25 cellular contexts compared by ENCODE assay signal in genomic region chr16:69364088-69364487, GRCh38. TPM values are rescaled to one million over a fixed set of nuclear protein-coding genes. Genes with fewer than 3 reads are reported as not detected.
"Had no signal": no experiment of that assay in that cellular context is flagged by ENCODE, and none has a peak within 500 bp of the region (broad histone marks: within the 10 kb centered on the region; RNA-seq: fewer than 3 reads in every experiment).

No MANE protein-coding gene starts in this region.

- H3K9me3 ChIP-seq: colonic mucosa, heart left ventricle, neutrophil, ovary, testis, tibial nerve had no signal

- H3K27me3 Mint-ChIP-seq: naive thymus-derived CD4-positive, alpha-beta T cell; stimulated activated memory B cell treated with anti-CD40 and anti-IgM and Interleukin-4, amounts not matched to agents 10 μg/mL and 1 μg/mL and 100 μg/mL, for 72 hours; stimulated activated naive CD8-positive, alpha-beta T cell treated with anti-CD3 and anti-CD28 coated beads, Interleukin-15, amount 100 ng/mL, for 72 hours had no signal

- H3K27ac ChIP-seq: colonic mucosa, heart left ventricle, neutrophil, ovary, testis, tibial nerve had no signal

- H3K4me3 ChIP-seq: colonic mucosa, heart left ventricle, ovary, testis, tibial nerve had no signal

- DNase-seq: colonic mucosa; effector CD4-positive, alpha-beta T cell; heart left ventricle; hippocampal formation; left colon; mammary epithelial cell; naive thymus-derived CD4-positive, alpha-beta T cell; nephron progenitor cell; ovary; right cardiac atrium; small intestine; stimulated activated CD4-positive, alpha-beta T cell treated with anti-CD3 and anti-CD28 coated beads, Interleukin-2, amount 100 ng/mL, for 48 hours; stimulated activated naive CD8-positive, alpha-beta T cell treated with anti-CD3 and anti-CD28 coated beads, Interleukin-15, amount 100 ng/mL, for 72 hours; testis had no signal

- FAIRE-seq: endometrium, frontal cortex, small intestine had no signal

- H3K36me3 ChIP-seq: ovary had no signal

- H3K4me3 Mint-ChIP-seq: naive thymus-derived CD4-positive, alpha-beta T cell; nephron progenitor cell; stimulated activated memory B cell treated with anti-CD40 and anti-IgM and Interleukin-4, amounts not matched to agents 10 μg/mL and 1 μg/mL and 100 μg/mL, for 72 hours; stimulated activated naive CD8-positive, alpha-beta T cell treated with anti-CD3 and anti-CD28 coated beads, Interleukin-15, amount 100 ng/mL, for 72 hours had no signal

- H3K27me3 ChIP-seq: colonic mucosa, heart left ventricle, neutrophil, ovary, testis, tibial nerve had no signal

- H3K4me1 ChIP-seq: colonic mucosa, heart left ventricle, testis, tibial nerve had no signal

- ATAC-seq: esophagus mucosa; heart left ventricle; left colon; naive thymus-derived CD4-positive, alpha-beta T cell; right cardiac atrium; stimulated activated memory B cell treated with anti-CD40 and anti-IgM and Interleukin-4, amounts not matched to agents 10 μg/mL and 1 μg/mL and 100 μg/mL, for 72 hours; stimulated activated naive CD8-positive, alpha-beta T cell treated with anti-CD3 and anti-CD28 coated beads, Interleukin-15, amount 100 ng/mL, for 72 hours had no signal

- H3K9me3 Mint-ChIP-seq: naive thymus-derived CD4-positive, alpha-beta T cell; nephron progenitor cell; stimulated activated memory B cell treated with anti-CD40 and anti-IgM and Interleukin-4, amounts not matched to agents 10 μg/mL and 1 μg/mL and 100 μg/mL, for 72 hours; stimulated activated naive CD8-positive, alpha-beta T cell treated with anti-CD3 and anti-CD28 coated beads, Interleukin-15, amount 100 ng/mL, for 72 hours had no signal

RNA-seq across cellular contexts. Expression of gene TMED6, which starts 12.5 kb away (rescaled TPM):
- total RNA-seq: cerebellum, dermis microvascular lymphatic vessel endothelial cell, fibroblast of lung, frontal cortex, glomerular endothelial cell, kidney epithelial cell, tibial nerve had no signal
